25 cellular contexts compared by ENCODE assay signal in genomic region chr10:85508159-85508558, GRCh38.
"Had no signal": no experiment of that assay in that cellular context is flagged by ENCODE, and none has a peak within 500 bp of the region (broad histone marks: within the 10 kb centered on the region; RNA-seq: fewer than 3 reads in every experiment).

No MANE protein-coding gene starts in this region.

- H3K27me3 ChIP-seq: adrenal gland, body of pancreas, cardiac muscle cell, colonic mucosa had no signal

- DNase-seq: activated CD4-positive, alpha-beta memory T cell treated with anti-CD3 and anti-CD28 coated beads for 36 hours; activated CD4-positive, alpha-beta T cell treated with anti-CD3 and anti-CD28 coated beads for 36 hours; activated CD4-positive, alpha-beta T cell treated with anti-CD3 and anti-CD28 coated beads, Interleukin-2, amount 10 ng/mL, durations not matched to agents 24 days and 14 days; activated CD4-positive, CD25-positive, alpha-beta regulatory T cell; activated CD4-positive, CD25-positive, alpha-beta regulatory T cell treated with anti-CD3 and anti-CD28 coated beads, Interleukin-2, amount 50 U/mL, for 72 hours; activated CD8-positive, alpha-beta memory T cell treated with anti-CD3 and anti-CD28 coated beads, Interleukin-2, amount 10 ng/mL, durations not matched to agents 7 days and 5 days; activated CD8-positive, alpha-beta memory T cell treated with anti-CD3 and anti-CD28 coated beads, Interleukin-2, amount 50 U/mL, for 4 hours; activated CD8-positive, alpha-beta T cell treated with anti-CD3 and anti-CD28 coated beads, Interleukin-2, amount 10 ng/mL, durations not matched to agents 7 days and 5 days; activated effector memory CD4-positive, alpha-beta T cell treated with anti-CD3 and anti-CD28 coated beads, Interleukin-2, amount 50 U/mL, for 16 hours; activated naive CD4-positive, alpha-beta T cell treated with anti-CD3 and anti-CD28 coated beads for 36 hours; activated naive CD8-positive, alpha-beta T cell treated with anti-CD3 and anti-CD28 coated beads for 36 hours; activated naive CD8-positive, alpha-beta T cell treated with anti-CD3 and anti-CD28 coated beads, Interleukin-2, amount 50 U/mL, for 24 hours; activated T-cell treated with anti-CD3 and anti-CD28 coated beads, Interleukin-2, amount 50 U/mL, for 1 hour; activated T-cell treated with anti-CD3 and anti-CD28 coated beads, Interleukin-2, amount 50 U/mL, for 48 hours; adrenal gland; aorta; central memory CD4-positive, alpha-beta T cell; cerebellar nuclear complex; colonic mucosa; effector CD8-positive, alpha-beta T cell; foreskin fibroblast; T-helper 2 cell had no signal

- H3K9me3 ChIP-seq: adrenal gland, body of pancreas, colonic mucosa had no signal

- H3K27ac ChIP-seq: adrenal gland, body of pancreas, cardiac muscle cell, colonic mucosa had no signal

- H3K4me3 ChIP-seq: adrenal gland, body of pancreas, cardiac muscle cell, colonic mucosa had no signal

- ATAC-seq: activated CD4-positive, alpha-beta T cell treated with anti-CD3 and anti-CD28 coated beads for 36 hours; activated CD8-positive, alpha-beta memory T cell treated with anti-CD3 and anti-CD28 coated beads, Interleukin-2, amount 10 ng/mL, durations not matched to agents 7 days and 5 days; activated CD8-positive, alpha-beta T cell treated with anti-CD3 and anti-CD28 coated beads, Interleukin-2, amount 10 ng/mL, durations not matched to agents 7 days and 5 days; activated naive CD8-positive, alpha-beta T cell treated with anti-CD3 and anti-CD28 coated beads, Interleukin-2, amount 50 U/mL, for 24 hours; body of pancreas; esophagus mucosa had no signal

- H3K36me3 ChIP-seq: adrenal gland, cardiac muscle cell, colonic mucosa had no signal

- H3K4me1 ChIP-seq: adrenal gland, body of pancreas, colonic mucosa had no signal
